Comparison of ENCODE assay signal across 13 cellular contexts in genomic region chr5:151480859-151481258, GRCh38. TPM values are rescaled to one million over a fixed set of nuclear protein-coding genes. Genes with fewer than 3 reads are reported as not detected.
DNase-seq lines count a peak whose midpoint lies in the region; ATAC-seq and TF ChIP-seq lines count a peak whose summit lies in the region.
"Had no signal": no experiment of that assay in that cellular context is flagged by ENCODE, and none has a peak within 500 bp of the region (broad histone marks: within the 10 kb centered on the region; RNA-seq: fewer than 3 reads in every experiment).

No MANE protein-coding gene starts in this region.

- H3K27me3 ChIP-seq in MG63 (no peaks in the 10 kb centered on the region; the same call in 1 of the 2 replicates), left lung (no peaks in the 10 kb centered on the region), PC-9 (ENCODE audit: insufficient read depth, low read depth) (no peaks in the 10 kb centered on the region)
- H3K27me3 ChIP-seq: Peyer's patch, suprapubic skin had no signal

- H3K9me3 ChIP-seq in MG63: no peaks in the 10 kb centered on the region
- H3K9me3 ChIP-seq in left lung: no peaks in the 10 kb centered on the region
- H3K9me3 ChIP-seq in PC-9 (ENCODE audit: insufficient read depth, low read depth): no peaks in the 10 kb centered on the region
- H3K9me3 ChIP-seq: Peyer's patch, suprapubic skin had no signal

- ATAC-seq in left lung: no peak
- no peak for ATAC-seq in HG02938 (IDR thresholded peaks at IDR 0.05; ENCODE audit: unreplicated experiment)
- ATAC-seq in GM18867 (IDR thresholded peaks at IDR 0.05; ENCODE audit: unreplicated experiment): no peak

- peaks cover 23% of the 10 kb centered on the region for H3K4me1 Mint-ChIP-seq in chondrocyte (ENCODE audit: low read depth)

- no peaks in the 10 kb centered on the region for H3K9me2 ChIP-seq in PC-9 (ENCODE audit: insufficient read depth)

- H3K9me3 Mint-ChIP-seq in chondrocyte (ENCODE audit: low read depth): no peaks in the 10 kb centered on the region

- peak overlapping the region; percentile 73 for H3K27ac Mint-ChIP-seq in chondrocyte (ENCODE audit: unreplicated experiment)

- H4K20me1 ChIP-seq in PC-9 (ENCODE audit: insufficient read depth): no peaks in the 10 kb centered on the region

- H3K4me1 ChIP-seq in left lung (peaks cover 0 to 32% of the 10 kb centered on the region in 2 donors), PC-9 (replicated peaks; ENCODE audit: insufficient read depth) (no peaks in the 10 kb centered on the region)
- H3K4me1 ChIP-seq: Peyer's patch, suprapubic skin had no signal

- no peak overlapping the region for H3K4me3 Mint-ChIP-seq in chondrocyte (ENCODE audit: unreplicated experiment)

- no peak overlapping the region for H3K4me2 ChIP-seq in PC-9

- H2AFZ ChIP-seq in PC-9: no peak overlapping the region

- H3F3A ChIP-seq in PC-9 (ENCODE audit: insufficient read depth, low read depth): no peaks in the 10 kb centered on the region

- no peaks in the 10 kb centered on the region for H3K27me3 Mint-ChIP-seq in chondrocyte (ENCODE audit: low read depth)

- TF ChIP-seq CTCF in AG10803 (conservative IDR thresholded peaks at IDR 0.05; ENCODE audit: low read length): no peak; the same call in 1 of the 2 replicates
- TF ChIP-seq CTCF in chondrocyte (IDR thresholded peaks at IDR 0.05): no peak
- TF ChIP-seq CTCF in left lung (IDR thresholded peaks at IDR 0.05): no peak
- no peak for TF ChIP-seq CTCF in PC-9 (conservative IDR thresholded peaks at IDR 0.05)

- no peak overlapping the region for H3K4me3 ChIP-seq in AG10803 (ENCODE audit: low read length)
- no peak overlapping the region for H3K4me3 ChIP-seq in MG63
- H3K4me3 ChIP-seq in left lung: no peak overlapping the region
- H3K4me3 ChIP-seq in PC-9: no peak overlapping the region
- H3K4me3 ChIP-seq: Peyer's patch, suprapubic skin had no signal

- peaks cover 4% of the 10 kb centered on the region for H3K36me3 ChIP-seq in MG63
- peaks cover 0 to 73% of the 10 kb centered on the region in 2 donors for H3K36me3 ChIP-seq in left lung
- H3K36me3 ChIP-seq in PC-9 (ENCODE audit: low read depth): no peaks in the 10 kb centered on the region

- H3K27ac ChIP-seq in left lung (no peak overlapping the region), PC-9 (no peak overlapping the region)
- H3K27ac ChIP-seq: suprapubic skin had no signal

- intact Hi-C loops in left lung (cut with DNase I) (no loop called here), PC-9 (cut with micrococcal nuclease; ENCODE audit: unreplicated experiment) (no loop called here)

- POLR2A ChIA-PET in PC-9 (lab: Charles Lee; ENCODE audit: unreplicated experiment): no interaction called here

- no peaks in the 10 kb centered on the region for H3K79me2 ChIP-seq in PC-9 (ENCODE audit: low read depth)

- peaks cover 44% of the 10 kb centered on the region for H3K36me3 Mint-ChIP-seq in chondrocyte (ENCODE audit: low read depth)

- CTCF ChIA-PET in PC-9 (lab: Charles Lee): no interaction called here

- DNase-seq in AG10803 (ENCODE audit: low read depth) (peak; percentile 67), MG63 (peak; percentile 70), chondrocyte (ENCODE audit: low spot score) (no peak), middle frontal gyrus (ENCODE audit: extremely low spot score, low spot score) (peak; percentile 36), left lung (no peak), PC-9 (no peak)
- DNase-seq: activated CD4-positive, alpha-beta T cell treated with anti-CD3 and anti-CD28 coated beads for 48 hours; NCI-H1092 treated with DMSO at 0.1 percent for 48 hours; Peyer's patch; stimulated activated CD4-positive, alpha-beta T cell treated with anti-CD3 and anti-CD28 coated beads, Interleukin-2, amount 100 ng/mL, for 24 hours had no signal

- no TSS peak for BruUV-seq in PC-9 (replicated peaks; lab: Mats Ljungman, UMichigan)

RNA-seq across cellular contexts. Expression of gene SLC36A1, which starts 33.5 kb away (rescaled TPM):
- total RNA-seq in MG63 (2014; rRNA removed; shearing (Covaris generic); ENCODE audit: low replicate concordance): 2.9 and 5.8 TPM in 2 replicates
- 49.7 to 67.8 TPM (median 50.0 TPM) in 3 replicates for total RNA-seq in chondrocyte
- 10 to 100 TPM; 17.4 to 34.5 TPM for total RNA-seq in left lung
- 7.4 and 11.0 TPM in 2 replicates for total RNA-seq in PC-9 (2021)

Comparison
In these comparisons a context has a peak if more than half of its experiments do, and no peak if none do; other contexts are left out.
1. DNase-seq: peak in AG10803 (single experiment), MG63 (single experiment) and middle frontal gyrus (single experiment); none in chondrocyte (single experiment), left lung (0 of 2) and PC-9 (0 of 2).